15 cellular contexts compared by ENCODE assay signal in the genomic region with DNA sequence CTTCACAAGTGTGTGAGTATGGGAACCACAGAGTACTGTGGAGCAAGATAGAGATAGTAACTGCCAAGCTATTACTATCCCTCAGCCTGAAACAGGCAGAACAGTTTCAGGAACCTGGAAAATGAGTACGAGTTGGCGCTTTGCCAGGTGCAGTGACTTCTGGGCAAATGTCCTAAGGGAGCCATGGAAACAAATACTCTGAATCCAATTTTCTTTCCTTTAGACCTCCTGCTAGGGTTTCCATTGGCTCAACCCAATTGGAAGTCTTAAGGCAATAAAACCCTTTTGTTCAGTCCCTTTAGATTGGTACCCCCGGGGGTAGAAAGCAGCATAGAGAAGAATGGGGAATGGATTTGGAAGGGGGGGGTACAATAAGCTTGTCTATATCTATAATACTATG.
DNase-seq lines count a peak whose midpoint lies in the region; ATAC-seq and TF ChIP-seq lines count a peak whose summit lies in the region.
"Had no signal": no experiment of that assay in that cellular context is flagged by ENCODE, and none has a peak within 500 bp of the region (broad histone marks: within the 10 kb centered on the region; RNA-seq: fewer than 3 reads in every experiment).

No MANE protein-coding gene starts in this region.

- no peaks in the 10 kb centered on the region for H3K9me3 Mint-ChIP-seq in CD4-positive, alpha-beta T cell
- H3K9me3 Mint-ChIP-seq: nephron had no signal

- in situ Hi-C loops in G401 (cut with HindIII; ENCODE audit: low sequenced_read_pairs): no loop called here

- POLR2A ChIA-PET in CD4-positive, alpha-beta T cell (lab: Charles Lee): no interaction called here

- CTCF ChIA-PET in CD4-positive, alpha-beta T cell (lab: Charles Lee): no interaction called here

- DNase-seq in G401 (ENCODE audit: low spot score) (peak; percentile 48), NCI-H146 (lab: John Stamatoyannopoulos, UW) (peak; percentile 99), NCI-H748 (lab: John Stamatoyannopoulos, UW; ENCODE audit: unreplicated experiment) (peak; percentile 98), myocyte (ENCODE audit: low read depth) (peak; percentile 18), T-helper 1 cell (no peak), SHP77 (lab: John Stamatoyannopoulos, UW) (no peak)
- no peak for DNase-seq in CD4-positive, alpha-beta T cell
- DNase-seq: activated gamma-delta T cell; gastrocnemius medialis; GOT3; immature natural killer cell; mammary epithelial cell; NK-92 treated with Interleukin-12 subunit alpha and Interleukin-12 subunit beta, amount 100 ng/mL, for 24 hours had no signal

- H3K36me3 Mint-ChIP-seq in CD4-positive, alpha-beta T cell (ENCODE audit: low read depth): no peaks in the 10 kb centered on the region
- H3K36me3 Mint-ChIP-seq: immature natural killer cell, WTC11 had no signal

- intact Hi-C loops in CD4-positive, alpha-beta T cell (cut with DNase I, micrococcal nuclease): no loop called here

- no peaks in the 10 kb centered on the region for H3K27me3 ChIP-seq in CD4-positive, alpha-beta T cell (ENCODE audit: control insufficient read depth, insufficient read depth, low read length)
- H3K27me3 ChIP-seq: gastrocnemius medialis had no signal

- no peaks in the 10 kb centered on the region for H3K4me1 Mint-ChIP-seq in CD4-positive, alpha-beta T cell (ENCODE audit: low read depth)
- H3K4me1 Mint-ChIP-seq: immature natural killer cell, WTC11 had no signal

- no peaks in the 10 kb centered on the region for H3K27me3 Mint-ChIP-seq in CD4-positive, alpha-beta T cell

- no peak for ATAC-seq in CD4-positive, alpha-beta T cell (ENCODE audit: poor library complexity)
- ATAC-seq: gastrocnemius medialis, WTC11 had no signal

- no peak overlapping the region for H3K4me3 Mint-ChIP-seq in CD4-positive, alpha-beta T cell
- H3K4me3 Mint-ChIP-seq: immature natural killer cell, nephron, WTC11 had no signal

- TF ChIP-seq CTCF in CD4-positive, alpha-beta T cell (IDR thresholded peaks at IDR 0.05): no peak

- H3K9me3 ChIP-seq in CD4-positive, alpha-beta T cell (ENCODE audit: control insufficient read depth, low read length): no peaks in the 10 kb centered on the region
- H3K9me3 ChIP-seq: gastrocnemius medialis had no signal

- H3K27ac Mint-ChIP-seq in CD4-positive, alpha-beta T cell: no peak overlapping the region
- H3K27ac Mint-ChIP-seq: immature natural killer cell, nephron, WTC11 had no signal

- no peak overlapping the region for H3K27ac ChIP-seq in CD4-positive, alpha-beta T cell (ENCODE audit: low read depth, low read length)
- H3K27ac ChIP-seq: gastrocnemius medialis had no signal

Comparison
In these comparisons a context has a peak if more than half of its experiments do, and no peak if none do; other contexts are left out.
1. DNase-seq: peak in G401 (single experiment), NCI-H146 (single experiment), NCI-H748 (single experiment) and myocyte (single experiment); none in T-helper 1 cell (0 of 5), CD4-positive, alpha-beta T cell (0 of 10) and SHP77 (0 of 2).